ENCODE assay signal across 14 cellular contexts in genomic region chr2:42900226-42900744, GRCh38.
"Had no signal": no experiment of that assay in that cellular context is flagged by ENCODE, and none has a peak within 500 bp of the region (broad histone marks: within the 10 kb centered on the region; RNA-seq: fewer than 3 reads in every experiment).

No MANE protein-coding gene starts in this region.

- ATAC-seq: activated CD8-positive, alpha-beta T cell treated with anti-CD3 and anti-CD28 coated beads, Interleukin-2, amount 10 ng/mL, durations not matched to agents 7 days and 5 days; activated naive CD8-positive, alpha-beta T cell treated with anti-CD3 and anti-CD28 coated beads, Interleukin-2, amount 50 U/mL, for 24 hours; right cardiac atrium had no signal

- H3K27me3 ChIP-seq: cardiac muscle cell, transverse colon had no signal

- FAIRE-seq: astrocyte, colon, small intestine had no signal

- H3K27ac ChIP-seq: cardiac muscle cell, VCaP had no signal

- H3K36me3 ChIP-seq: cardiac muscle cell, transverse colon had no signal

- DNase-seq: activated CD4-positive, alpha-beta T cell treated with anti-CD3 and anti-CD28 coated beads for 4 hours; activated CD8-positive, alpha-beta memory T cell treated with anti-CD3 and anti-CD28 coated beads, Interleukin-2, amount 50 U/mL, for 48 hours; activated CD8-positive, alpha-beta T cell treated with anti-CD3 and anti-CD28 coated beads, Interleukin-2, amount 10 ng/mL, durations not matched to agents 7 days and 5 days; activated naive CD4-positive, alpha-beta T cell; activated naive CD8-positive, alpha-beta T cell treated with anti-CD3 and anti-CD28 coated beads, Interleukin-2, amount 50 U/mL, for 24 hours; naive B cell; right cardiac atrium; small intestine; T1000; transverse colon had no signal

- H3K4me3 ChIP-seq: cardiac muscle cell, transverse colon had no signal

- H3K9me3 ChIP-seq: transverse colon had no signal
